ENCODE assay signal across 1 cellular context in genomic region chr1:207745839-207746767, GRCh38.
TF ChIP-seq lines count a peak whose summit lies in the region.

No MANE protein-coding gene starts in this region.

TF ChIP-seq in K562, 482 proteins besides CTCF, POLR2A, EP300 and RAD21 (continued from another document and continues in another):
- TF ChIP-seq, protein P1, sequence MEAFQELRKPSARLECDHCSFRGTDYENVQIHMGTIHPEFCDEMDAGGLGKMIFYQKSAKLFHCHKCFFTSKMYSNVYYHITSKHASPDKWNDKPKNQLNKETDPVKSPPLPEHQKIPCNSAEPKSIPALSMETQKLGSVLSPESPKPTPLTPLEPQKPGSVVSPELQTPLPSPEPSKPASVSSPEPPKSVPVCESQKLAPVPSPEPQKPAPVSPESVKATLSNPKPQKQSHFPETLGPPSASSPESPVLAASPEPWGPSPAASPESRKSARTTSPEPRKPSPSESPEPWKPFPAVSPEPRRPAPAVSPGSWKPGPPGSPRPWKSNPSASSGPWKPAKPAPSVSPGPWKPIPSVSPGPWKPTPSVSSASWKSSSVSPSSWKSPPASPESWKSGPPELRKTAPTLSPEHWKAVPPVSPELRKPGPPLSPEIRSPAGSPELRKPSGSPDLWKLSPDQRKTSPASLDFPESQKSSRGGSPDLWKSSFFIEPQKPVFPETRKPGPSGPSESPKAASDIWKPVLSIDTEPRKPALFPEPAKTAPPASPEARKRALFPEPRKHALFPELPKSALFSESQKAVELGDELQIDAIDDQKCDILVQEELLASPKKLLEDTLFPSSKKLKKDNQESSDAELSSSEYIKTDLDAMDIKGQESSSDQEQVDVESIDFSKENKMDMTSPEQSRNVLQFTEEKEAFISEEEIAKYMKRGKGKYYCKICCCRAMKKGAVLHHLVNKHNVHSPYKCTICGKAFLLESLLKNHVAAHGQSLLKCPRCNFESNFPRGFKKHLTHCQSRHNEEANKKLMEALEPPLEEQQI (IDR thresholded peaks at IDR 0.05) = peak; percentile 12; the same call in 1 of the 2 replicates
- TF ChIP-seq, protein P2, sequence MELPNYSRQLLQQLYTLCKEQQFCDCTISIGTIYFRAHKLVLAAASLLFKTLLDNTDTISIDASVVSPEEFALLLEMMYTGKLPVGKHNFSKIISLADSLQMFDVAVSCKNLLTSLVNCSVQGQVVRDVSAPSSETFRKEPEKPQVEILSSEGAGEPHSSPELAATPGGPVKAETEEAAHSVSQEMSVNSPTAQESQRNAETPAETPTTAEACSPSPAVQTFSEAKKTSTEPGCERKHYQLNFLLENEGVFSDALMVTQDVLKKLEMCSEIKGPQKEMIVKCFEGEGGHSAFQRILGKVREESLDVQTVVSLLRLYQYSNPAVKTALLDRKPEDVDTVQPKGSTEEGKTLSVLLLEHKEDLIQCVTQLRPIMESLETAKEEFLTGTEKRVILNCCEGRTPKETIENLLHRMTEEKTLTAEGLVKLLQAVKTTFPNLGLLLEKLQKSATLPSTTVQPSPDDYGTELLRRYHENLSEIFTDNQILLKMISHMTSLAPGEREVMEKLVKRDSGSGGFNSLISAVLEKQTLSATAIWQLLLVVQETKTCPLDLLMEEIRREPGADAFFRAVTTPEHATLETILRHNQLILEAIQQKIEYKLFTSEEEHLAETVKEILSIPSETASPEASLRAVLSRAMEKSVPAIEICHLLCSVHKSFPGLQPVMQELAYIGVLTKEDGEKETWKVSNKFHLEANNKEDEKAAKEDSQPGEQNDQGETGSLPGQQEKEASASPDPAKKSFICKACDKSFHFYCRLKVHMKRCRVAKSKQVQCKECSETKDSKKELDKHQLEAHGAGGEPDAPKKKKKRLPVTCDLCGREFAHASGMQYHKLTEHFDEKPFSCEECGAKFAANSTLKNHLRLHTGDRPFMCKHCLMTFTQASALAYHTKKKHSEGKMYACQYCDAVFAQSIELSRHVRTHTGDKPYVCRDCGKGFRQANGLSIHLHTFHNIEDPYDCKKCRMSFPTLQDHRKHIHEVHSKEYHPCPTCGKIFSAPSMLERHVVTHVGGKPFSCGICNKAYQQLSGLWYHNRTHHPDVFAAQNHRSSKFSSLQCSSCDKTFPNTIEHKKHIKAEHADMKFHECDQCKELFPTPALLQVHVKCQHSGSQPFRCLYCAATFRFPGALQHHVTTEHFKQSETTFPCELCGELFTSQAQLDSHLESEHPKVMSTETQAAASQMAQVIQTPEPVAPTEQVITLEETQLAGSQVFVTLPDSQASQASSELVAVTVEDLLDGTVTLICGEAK (IDR thresholded peaks at IDR 0.05) = peak; percentile 55; the same call in 1 of the 2 replicates
- TF ChIP-seq, protein P2 (CRISPR knock-in tag; IDR thresholded peaks at IDR 0.05) = no peak
- TF ChIP-seq NCOA2 (IDR thresholded peaks at IDR 0.05; ENCODE audit: partially characterized antibody in 2 of 2) = no peak
- no peak for TF ChIP-seq SIN3B (IDR thresholded peaks at IDR 0.05; ENCODE audit: low read depth)
- no peak for TF ChIP-seq NR2C2 (CRISPR knock-in tag; IDR thresholded peaks at IDR 0.05)
- TF ChIP-seq NR2C2 (tag; IDR thresholded peaks at IDR 0.05) = no peak; the same call in 1 of the 2 replicates
- TF ChIP-seq TEAD4 (IDR thresholded peaks at IDR 0.05; ENCODE audit: low read length) = peak; percentile 94
- TF ChIP-seq TEAD4 (CRISPR knock-in tag; IDR thresholded peaks at IDR 0.05; ENCODE audit: borderline replicate concordance) = no peak
- TF ChIP-seq U2AF1 (optimal IDR thresholded peaks at IDR 0.05; ENCODE audit: low read depth, low read length) = no peak
- TF ChIP-seq MEIS2 (IDR thresholded peaks at IDR 0.05; ENCODE audit: partially characterized antibody) = peak; percentile 37
- TF ChIP-seq, protein P3, sequence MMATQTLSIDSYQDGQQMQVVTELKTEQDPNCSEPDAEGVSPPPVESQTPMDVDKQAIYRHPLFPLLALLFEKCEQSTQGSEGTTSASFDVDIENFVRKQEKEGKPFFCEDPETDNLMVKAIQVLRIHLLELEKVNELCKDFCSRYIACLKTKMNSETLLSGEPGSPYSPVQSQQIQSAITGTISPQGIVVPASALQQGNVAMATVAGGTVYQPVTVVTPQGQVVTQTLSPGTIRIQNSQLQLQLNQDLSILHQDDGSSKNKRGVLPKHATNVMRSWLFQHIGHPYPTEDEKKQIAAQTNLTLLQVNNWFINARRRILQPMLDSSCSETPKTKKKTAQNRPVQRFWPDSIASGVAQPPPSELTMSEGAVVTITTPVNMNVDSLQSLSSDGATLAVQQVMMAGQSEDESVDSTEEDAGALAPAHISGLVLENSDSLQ (IDR thresholded peaks at IDR 0.05) = peak; percentile 70
- no peak for TF ChIP-seq ZC3H11A (IDR thresholded peaks at IDR 0.05; ENCODE audit: low read depth, low read length)
- TF ChIP-seq C11orf30 (IDR thresholded peaks at IDR 0.05; ENCODE audit: low read depth) = no peak
- TF ChIP-seq, protein P4, sequence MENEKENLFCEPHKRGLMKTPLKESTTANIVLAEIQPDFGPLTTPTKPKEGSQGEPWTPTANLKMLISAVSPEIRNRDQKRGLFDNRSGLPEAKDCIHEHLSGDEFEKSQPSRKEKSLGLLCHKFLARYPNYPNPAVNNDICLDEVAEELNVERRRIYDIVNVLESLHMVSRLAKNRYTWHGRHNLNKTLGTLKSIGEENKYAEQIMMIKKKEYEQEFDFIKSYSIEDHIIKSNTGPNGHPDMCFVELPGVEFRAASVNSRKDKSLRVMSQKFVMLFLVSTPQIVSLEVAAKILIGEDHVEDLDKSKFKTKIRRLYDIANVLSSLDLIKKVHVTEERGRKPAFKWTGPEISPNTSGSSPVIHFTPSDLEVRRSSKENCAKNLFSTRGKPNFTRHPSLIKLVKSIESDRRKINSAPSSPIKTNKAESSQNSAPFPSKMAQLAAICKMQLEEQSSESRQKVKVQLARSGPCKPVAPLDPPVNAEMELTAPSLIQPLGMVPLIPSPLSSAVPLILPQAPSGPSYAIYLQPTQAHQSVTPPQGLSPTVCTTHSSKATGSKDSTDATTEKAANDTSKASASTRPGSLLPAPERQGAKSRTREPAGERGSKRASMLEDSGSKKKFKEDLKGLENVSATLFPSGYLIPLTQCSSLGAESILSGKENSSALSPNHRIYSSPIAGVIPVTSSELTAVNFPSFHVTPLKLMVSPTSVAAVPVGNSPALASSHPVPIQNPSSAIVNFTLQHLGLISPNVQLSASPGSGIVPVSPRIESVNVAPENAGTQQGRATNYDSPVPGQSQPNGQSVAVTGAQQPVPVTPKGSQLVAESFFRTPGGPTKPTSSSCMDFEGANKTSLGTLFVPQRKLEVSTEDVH (IDR thresholded peaks at IDR 0.05; ENCODE audit: low read depth, partially characterized antibody) = no peak
- TF ChIP-seq CXXC5 (CRISPR knock-in tag; IDR thresholded peaks at IDR 0.05) = 0 out of 2 replicates have a peak, but pooled peaks have one; percentile 42
- peak; percentile 43; the same call in 1 of the 2 replicates for TF ChIP-seq BHLHE40 (IDR thresholded peaks at IDR 0.05; ENCODE audit: low read length)
- TF ChIP-seq RAD51 (IDR thresholded peaks at IDR 0.05; ENCODE audit: borderline replicate concordance, low read depth) = 0 out of 2 replicates have a peak, but pooled peaks have one; percentile 3
- no peak for TF ChIP-seq PHB2 (IDR thresholded peaks at IDR 0.05; ENCODE audit: low read depth)
- peak; percentile 42 to 75; a peak in 2 of 4 replicates for TF ChIP-seq RCOR1 (IDR thresholded peaks at IDR 0.05; ENCODE audit: borderline replicate concordance in 1 of 2, low read depth in 2 of 2, low read length in 2 of 2)
- no peak for TF ChIP-seq ARID2 (IDR thresholded peaks at IDR 0.05)
- peak; percentile 82 for TF ChIP-seq TAL1 (IDR thresholded peaks at IDR 0.05)
- TF ChIP-seq ZNF12 (CRISPR knock-in tag; IDR thresholded peaks at IDR 0.05) = no peak
- no peak for TF ChIP-seq TFAP4 (CRISPR knock-in tag; IDR thresholded peaks at IDR 0.05; ENCODE audit: borderline replicate concordance)
- TF ChIP-seq, protein P5, sequence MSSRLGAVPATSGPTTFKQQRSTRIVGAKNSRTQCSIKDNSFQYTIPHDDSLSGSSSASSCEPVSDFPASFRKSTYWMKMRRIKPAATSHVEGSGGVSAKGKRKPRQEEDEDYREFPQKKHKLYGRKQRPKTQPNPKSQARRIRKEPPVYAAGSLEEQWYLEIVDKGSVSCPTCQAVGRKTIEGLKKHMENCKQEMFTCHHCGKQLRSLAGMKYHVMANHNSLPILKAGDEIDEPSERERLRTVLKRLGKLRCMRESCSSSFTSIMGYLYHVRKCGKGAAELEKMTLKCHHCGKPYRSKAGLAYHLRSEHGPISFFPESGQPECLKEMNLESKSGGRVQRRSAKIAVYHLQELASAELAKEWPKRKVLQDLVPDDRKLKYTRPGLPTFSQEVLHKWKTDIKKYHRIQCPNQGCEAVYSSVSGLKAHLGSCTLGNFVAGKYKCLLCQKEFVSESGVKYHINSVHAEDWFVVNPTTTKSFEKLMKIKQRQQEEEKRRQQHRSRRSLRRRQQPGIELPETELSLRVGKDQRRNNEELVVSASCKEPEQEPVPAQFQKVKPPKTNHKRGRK (tag; IDR thresholded peaks at IDR 0.05) = no peak
- TF ChIP-seq TEAD1 (CRISPR knock-in tag; IDR thresholded peaks at IDR 0.05) = peak; percentile 69 to 89
- TF ChIP-seq MTA3 (IDR thresholded peaks at IDR 0.05; ENCODE audit: borderline replicate concordance) = 0 out of 2 replicates have a peak, but pooled peaks have one; percentile 41
- TF ChIP-seq ZBTB43 (CRISPR knock-in tag; IDR thresholded peaks at IDR 0.05) = no peak
- TF ChIP-seq SIX5 (IDR thresholded peaks at IDR 0.05; ENCODE audit: borderline replicate concordance in 1 of 2, insufficient read depth in 1 of 2, low read depth in 1 of 2, low read length in 2 of 2) = no peak
- no peak for TF ChIP-seq THRAP3 (IDR thresholded peaks at IDR 0.05; ENCODE audit: borderline replicate concordance)
- no peak for TF ChIP-seq NR4A1 (CRISPR knock-in tag; IDR thresholded peaks at IDR 0.05)
- TF ChIP-seq NR4A1 (tag; IDR thresholded peaks at IDR 0.05) = peak; percentile 46; the same call in 1 of the 2 replicates
- peak in 1 of 2 experiments; percentile 70; a peak in 2 of 4 replicates for TF ChIP-seq HDAC1 (IDR thresholded peaks at IDR 0.05)
- TF ChIP-seq ZNF644 (tag; IDR thresholded peaks at IDR 0.05; ENCODE audit: low read depth) = 0 out of 2 replicates have a peak, but pooled peaks have one; percentile 24
- peak; percentile 63; the same call in 1 of the 2 replicates for TF ChIP-seq MTA1 (IDR thresholded peaks at IDR 0.05; ENCODE audit: borderline replicate concordance)
- TF ChIP-seq ZBTB9 (CRISPR knock-in tag; IDR thresholded peaks at IDR 0.05) = no peak
- TF ChIP-seq ZNF707 (CRISPR knock-in tag; conservative IDR thresholded peaks at IDR 0.05) = no peak
- TF ChIP-seq LARP7 (IDR thresholded peaks at IDR 0.05) = no peak
- peak in 1 of 2 experiments; percentile 41; a peak in 1 of 4 replicates for TF ChIP-seq MAZ (CRISPR knock-in tag; conservative IDR thresholded peaks at IDR 0.05 in 1 of 2, IDR thresholded peaks at IDR 0.05 in 1 of 2)
- no peak for TF ChIP-seq ZNF778 (CRISPR knock-in tag; IDR thresholded peaks at IDR 0.05)
